In genomic region chr11:315051-315481, GRCh38 we compare ENCODE assay signal across 9 cellular contexts. TPM values are rescaled to one million over a fixed set of nuclear protein-coding genes. Genes with fewer than 3 reads are reported as not detected.
DNase-seq lines count a peak whose midpoint lies in the region; ATAC-seq, FAIRE-seq and TF ChIP-seq lines count a peak whose summit lies in the region.
"Had no signal": no experiment of that assay in that cellular context is flagged by ENCODE, and none has a peak within 500 bp of the region (broad histone marks: within the 10 kb centered on the region; RNA-seq: fewer than 3 reads in every experiment).

No MANE protein-coding gene starts in this region.

- H3K79me1 ChIP-seq in H1 (ENCODE audit: low read depth, low read length) = no peaks in the 10 kb centered on the region

- H4K8ac ChIP-seq in H1 (ENCODE audit: extremely low read depth, insufficient read depth, low read length) = no peak overlapping the region

- H2BK5ac ChIP-seq in H1 (ENCODE audit: low read depth, low read length) = no peak overlapping the region; the same call in 1 of the 2 replicates

- H3K4me1 ChIP-seq in ACC112 (ENCODE audit: control insufficient read depth, insufficient read depth, low read length, unreplicated experiment) = peaks cover 22% of the 10 kb centered on the region
- H3K4me1 ChIP-seq in H1 (replicated peaks in 1 of 4; ENCODE audit: control insufficient read depth in 3 of 4, insufficient read depth in 4 of 4, low read length in 3 of 4) = peaks cover 9 to 42% (median 32%) of the 10 kb centered on the region in 4 experiments

- no peak overlapping the region for H2BK15ac ChIP-seq in H1 (ENCODE audit: low read length)

- no peaks in the 10 kb centered on the region for H3K9me3 Mint-ChIP-seq in naive B cell

- H3K36me3 Mint-ChIP-seq in naive B cell = no peaks in the 10 kb centered on the region

- no peak overlapping the region for H3K56ac ChIP-seq in H1 (replicated peaks; ENCODE audit: insufficient read length, low read depth, low read length)

- H3K4me2 ChIP-seq in H1 (ENCODE audit: insufficient read depth in 1 of 2, low read depth in 2 of 2, low read length in 2 of 2) = peak overlapping the region; percentile 75 to 89

- no peak for TF ChIP-seq POLR2A in H1 (IDR thresholded peaks at IDR 0.05; ENCODE audit: control extremely low read depth in 1 of 2, low read depth in 2 of 2, low read length in 2 of 2)

- TF ChIP-seq CTCF in H1 (IDR thresholded peaks at IDR 0.05; ENCODE audit: control extremely low read depth in 1 of 3, insufficient read depth in 1 of 3, low read depth in 1 of 3, low read length in 3 of 3) = no peak

- H3K27ac Mint-ChIP-seq in naive B cell = peak overlapping the region in 2 of 6 donors; percentile 26 to 86

- H3K27ac ChIP-seq in ACC112 (ENCODE audit: low read depth, low read length) = peak overlapping the region; percentile 91; the same call in 1 of the 2 replicates
- H3K27ac ChIP-seq in H1 (ENCODE audit: low read depth, low read length) = no peak overlapping the region

- ATAC-seq in naive B cell (ENCODE audit: low read depth in 2 of 2) = no peak

- no peak for DNase-seq in MG63
- no peak for DNase-seq in H1 (ENCODE audit: low read depth in 1 of 2, low spot score in 2 of 2)
- no peak for DNase-seq in naive B cell
- no peak for DNase-seq in NCI-H2029 (lab: John Stamatoyannopoulos, UW)
- no peak for DNase-seq in DMS53 treated with DMSO at 0.1 percent for 48 hours (lab: John Stamatoyannopoulos, UW; ENCODE audit: unreplicated experiment)
- no peak for DNase-seq in stimulated activated CD4-positive, alpha-beta T cell treated with anti-CD3 and anti-CD28 coated beads, Interleukin-1b, Interleukin-23, amount 100 ng/mL, for 48 hours
- DNase-seq in hippocampal formation (lab: John Stamatoyannopoulos, UW) = no peak
- DNase-seq: DMS53 had no signal

- peaks cover 15% of the 10 kb centered on the region; the same call in 1 of the 2 replicates for H3K23me2 ChIP-seq in H1 (ENCODE audit: low read depth, low read length)

- no peak overlapping the region for H2AK5ac ChIP-seq in H1 (ENCODE audit: low read depth, low read length)

- H3K36me3 ChIP-seq in ACC112 (ENCODE audit: insufficient read depth, low read length) = peaks cover 22% of the 10 kb centered on the region; the same call in 1 of the 2 replicates
- peaks cover 23% of the 10 kb centered on the region for H3K36me3 ChIP-seq in MG63
- peaks cover 0 to 4% (median 0%) of the 10 kb centered on the region in 4 experiments; a peak in 1 of 8 replicates for H3K36me3 ChIP-seq in H1 (ENCODE audit: control insufficient read depth in 2 of 4, insufficient read depth in 4 of 4, low read length in 3 of 4)

- no peak overlapping the region for H2BK120ac ChIP-seq in H1 (replicated peaks; ENCODE audit: low read depth, low read length)

- no peak for TF ChIP-seq EP300 in H1 (IDR thresholded peaks at IDR 0.05; ENCODE audit: borderline replicate concordance in 1 of 2, low read depth in 2 of 2, low read length in 2 of 2)

- peaks cover 0 to under 1% (median 0%) of the 10 kb centered on the region in 3 donors for H3K27me3 Mint-ChIP-seq in naive B cell

- POLR2A ChIA-PET in H1 (lab: Charles Lee; ENCODE audit: partially characterized antibody) = interaction anchor here (0.6 to 4.0 kb wide), 11 partner anchors 9 to 118 kb away, joined by 3 to 33 read pairs (median 4); partner anchors contain the start of gene IFITM2

- no peak for FAIRE-seq in H1 (lab: Jason Lieb, UNC)

- 48% methylated on average over 9 of the region's 9 CpGs; no CpG with 5 or more reads in 1 of the 2 experiments for WGBS in H1 (ENCODE audit: extremely low coverage in 1 of 2, insufficient coverage in 1 of 2, insufficient read length in 1 of 2, insufficient replicate concordance in 2 of 2, low coverage in 1 of 2, low lambda C conversion rate in 2 of 2, missing lambda C conversion rate in 1 of 2), 2 experiments

- no peak for TF ChIP-seq RAD21 in H1 (IDR thresholded peaks at IDR 0.05 in 1 of 2, conservative IDR thresholded peaks at IDR 0.05 in 1 of 2; ENCODE audit: low read depth in 2 of 2, low read length in 2 of 2)

- H3K4me1 Mint-ChIP-seq in naive B cell = peaks cover 25 to 61% (median 38%) of the 10 kb centered on the region in 3 donors

- CTCF ChIA-PET in H1 (lab: Charles Lee; ENCODE audit: partially characterized antibody) = interaction anchor here (0.9 to 4.2 kb wide), 11 partner anchors 9 to 63 kb away, joined by 3 to 33 read pairs (median 4); no protein-coding TSS in a partner anchor

- H3K9me3 ChIP-seq in MG63 (no peaks in the 10 kb centered on the region), H1 (ENCODE audit: insufficient read depth in 2 of 2, low read depth in 1 of 2, low read length in 1 of 2) (no peaks in the 10 kb centered on the region)

- H4K5ac ChIP-seq in H1 (ENCODE audit: insufficient read length, low read depth, low read length) = no peak overlapping the region

- H3K23ac ChIP-seq in H1 (ENCODE audit: insufficient read length) = no peak overlapping the region

- H3K27me3 ChIP-seq in ACC112 (ENCODE audit: insufficient read depth, low read length) = no peaks in the 10 kb centered on the region
- H3K27me3 ChIP-seq in MG63 = no peaks in the 10 kb centered on the region
- H3K27me3 ChIP-seq in H1 (replicated peaks in 1 of 4; ENCODE audit: control insufficient read depth in 3 of 4, extremely low read depth in 1 of 4, insufficient read depth in 3 of 4, low read length in 3 of 4) = no peaks in the 10 kb centered on the region

- H3K18ac ChIP-seq in H1 (ENCODE audit: extremely low read depth, low read length) = 0 out of 2 replicates have a peak overlapping the region, but pooled peaks have one; percentile 3

- no peak overlapping the region for H2AFZ ChIP-seq in ACC112 (ENCODE audit: low read length, unreplicated experiment)
- no peak overlapping the region for H2AFZ ChIP-seq in H1 (ENCODE audit: low read length)

- H3K4ac ChIP-seq in H1 (replicated peaks; ENCODE audit: insufficient read length, low read depth, low read length) = no peak overlapping the region

- H3K4me3 ChIP-seq in ACC112 (ENCODE audit: low read depth, low read length) = peak overlapping the region; percentile 85
- peak overlapping the region; percentile 59 for H3K4me3 ChIP-seq in MG63
- H3K4me3 ChIP-seq in H1 (ENCODE audit: extremely low read depth in 1 of 4, insufficient read depth in 2 of 4, low read depth in 3 of 4, low read length in 4 of 4) = peak overlapping the region; percentile 59 to 94 (median 76)

- H3K14ac ChIP-seq in H1 (ENCODE audit: insufficient read length) = no peak overlapping the region

- H4K20me1 ChIP-seq in H1 (replicated peaks in 1 of 2; ENCODE audit: control insufficient read depth in 1 of 2, insufficient read depth in 2 of 2, low read length in 2 of 2) = peaks cover 0 to 5% of the 10 kb centered on the region in 2 experiments

- H3K9ac ChIP-seq in H1 (replicated peaks in 1 of 4; ENCODE audit: extremely low read depth in 1 of 4, low read depth in 3 of 4, low read length in 3 of 4) = no peak overlapping the region; a peak in 2 of 7 replicates

- peak overlapping the region; percentile 32 for H4K91ac ChIP-seq in H1 (replicated peaks; ENCODE audit: insufficient read length, low read length)

- no peak overlapping the region; the same call in 1 of the 2 replicates for H2BK12ac ChIP-seq in H1 (ENCODE audit: low read depth, low read length)

- peaks cover 69% of the 10 kb centered on the region for H3K79me2 ChIP-seq in ACC112 (ENCODE audit: control insufficient read depth, insufficient read depth, low read length, unreplicated experiment)
- peaks cover 0 to 18% of the 10 kb centered on the region in 2 experiments; a peak in 2 of 4 replicates for H3K79me2 ChIP-seq in H1 (ENCODE audit: control insufficient read depth in 1 of 2, insufficient read depth in 2 of 2, low read length in 2 of 2)

- no peak overlapping the region for H2BK20ac ChIP-seq in H1 (ENCODE audit: low read length)

- peak overlapping the region; percentile 38 to 96 (median 91) for H3K4me3 Mint-ChIP-seq in naive B cell

RNA-seq across cellular contexts. Expression of gene IFITM1, which starts 1.2 kb away (rescaled TPM):
- total RNA-seq in MG63 (2014; rRNA removed; shearing (Covaris generic); ENCODE audit: low replicate concordance) = 26.5 and 62.6 TPM in 2 replicates
- total RNA-seq in H1 (2021; fragmentation: NEBNext Ultra II Directional; extraction: Animal tissue kit (Norgen Biotek cat#: 25700)) = 394 and 417 TPM in 2 replicates
- polyA plus RNA-seq in H1 (2011; rRNA removed) (1,464 and 1,887 TPM in 2 replicates), naive B cell (ENCODE audit: low read depth in 6 of 6) (100 to 1,000 TPM; 152 to 299 (median 164) TPM)
- 1,079 TPM for polyA plus RNA-seq in H1 (2011; cell fraction: cytosol; rRNA removed)
- 974 TPM for polyA plus RNA-seq in H1 (2011; cell fraction: nucleus; rRNA removed)
- 247 to 559 TPM (median 446 TPM) in 4 replicates for polyA plus RNA-seq in H1 (2012, experiment 1 of 2)
- 534 TPM for polyA plus RNA-seq in H1 (2012, experiment 2 of 2)
- 788 TPM for polyA plus RNA-seq in H1 (2013, experiment 1 of 2)
- 902 TPM for polyA plus RNA-seq in H1 (2013, experiment 2 of 2)
- 336 and 605 TPM in 2 replicates for polyA minus RNA-seq in H1 (2011; rRNA and poly(A)+ RNA removed)
- polyA minus RNA-seq in H1 (2011; cell fraction: cytosol; rRNA and poly(A)+ RNA removed) = 285 TPM
- polyA minus RNA-seq in H1 (2011; cell fraction: nucleus; rRNA and poly(A)+ RNA removed) = 204 TPM

RNA-seq across cellular contexts. Expression of gene IFITM3, which starts 5.6 kb away (rescaled TPM):
- 62.7 and 85.0 TPM in 2 replicates for total RNA-seq in MG63 (2014; rRNA removed; shearing (Covaris generic); ENCODE audit: low replicate concordance)
- 230 and 238 TPM in 2 replicates for total RNA-seq in H1 (2021; fragmentation: NEBNext Ultra II Directional; extraction: Animal tissue kit (Norgen Biotek cat#: 25700))
- polyA plus RNA-seq in H1 (2011; rRNA removed) (666 and 779 TPM in 2 replicates), naive B cell (ENCODE audit: low read depth in 6 of 6) (100 to 1,000 TPM in 1 of 6 donors, 10 to 100 TPM in 3, 1 to 10 TPM in 1, under 1 TPM in 1; 0.71 to 178 (median 64.1) TPM)
- 365 TPM for polyA plus RNA-seq in H1 (2011; cell fraction: cytosol; rRNA removed)
- polyA plus RNA-seq in H1 (2011; cell fraction: nucleus; rRNA removed) = 320 TPM
- 512 to 625 TPM (median 570 TPM) in 4 replicates for polyA plus RNA-seq in H1 (2012, experiment 1 of 2)
- polyA plus RNA-seq in H1 (2012, experiment 2 of 2) = 529 TPM
- polyA plus RNA-seq in H1 (2013, experiment 1 of 2) = 497 TPM
- 568 TPM for polyA plus RNA-seq in H1 (2013, experiment 2 of 2)
- 133 and 217 TPM in 2 replicates for polyA minus RNA-seq in H1 (2011; rRNA and poly(A)+ RNA removed)
- 219 TPM for polyA minus RNA-seq in H1 (2011; cell fraction: cytosol; rRNA and poly(A)+ RNA removed)
- polyA minus RNA-seq in H1 (2011; cell fraction: nucleus; rRNA and poly(A)+ RNA removed) = 99.5 TPM

RNA-seq across cellular contexts. Expression of gene IFITM2, which starts 7.5 kb away (rescaled TPM):
- 35.8 and 50.4 TPM in 2 replicates for total RNA-seq in MG63 (2014; rRNA removed; shearing (Covaris generic); ENCODE audit: low replicate concordance)
- 363 and 399 TPM in 2 replicates for total RNA-seq in H1 (2021; fragmentation: NEBNext Ultra II Directional; extraction: Animal tissue kit (Norgen Biotek cat#: 25700))
- polyA plus RNA-seq in H1 (2011; rRNA removed) = 764 and 902 TPM in 2 replicates
- polyA plus RNA-seq in H1 (2011; cell fraction: cytosol; rRNA removed) = 381 TPM
- 326 TPM for polyA plus RNA-seq in H1 (2011; cell fraction: nucleus; rRNA removed)
- 487 to 716 TPM (median 624 TPM) in 4 replicates for polyA plus RNA-seq in H1 (2012, experiment 1 of 2)
- 666 TPM for polyA plus RNA-seq in H1 (2012, experiment 2 of 2)
- polyA plus RNA-seq in H1 (2013, experiment 1 of 2) = 1,170 TPM
- polyA plus RNA-seq in H1 (2013, experiment 2 of 2) = 1,490 TPM
- 220 and 246 TPM in 2 replicates for polyA minus RNA-seq in H1 (2011; rRNA and poly(A)+ RNA removed)
- polyA minus RNA-seq in H1 (2011; cell fraction: cytosol; rRNA and poly(A)+ RNA removed) = 86.5 TPM
- polyA minus RNA-seq in H1 (2011; cell fraction: nucleus; rRNA and poly(A)+ RNA removed) = 58.9 TPM
- polyA plus RNA-seq in naive B cell (ENCODE audit: low read depth in 6 of 6) = 1,000 to 10,000 TPM in 4 of 6 donors, 100 to 1,000 TPM in 2; 915 to 1,467 (median 1,288) TPM

RNA-seq across cellular contexts. Expression of gene IFITM5, which starts 15.7 kb away (rescaled TPM):
- total RNA-seq in MG63 (2014; rRNA removed; shearing (Covaris generic); ENCODE audit: low replicate concordance) = not detected in 2 replicates
- total RNA-seq in H1 (2021; fragmentation: NEBNext Ultra II Directional; extraction: Animal tissue kit (Norgen Biotek cat#: 25700)) = not detected in 2 replicates
- polyA plus RNA-seq in H1 (2011; rRNA removed) = 0.50 TPM in 1 of 2 replicates, not detected in the other
- polyA plus RNA-seq in H1 (2011; cell fraction: cytosol; rRNA removed) = 0.21 TPM
- polyA plus RNA-seq in H1 (2011; cell fraction: nucleus; rRNA removed) = 0.30 TPM
- polyA plus RNA-seq in H1 (2012, experiment 1 of 2) = 0.33 TPM in 1 of 4 replicates, not detected in the others
- not detected for polyA plus RNA-seq in H1 (2012, experiment 2 of 2)
- polyA plus RNA-seq in H1 (2013, experiment 1 of 2) = 0.26 TPM
- polyA plus RNA-seq in H1 (2013, experiment 2 of 2) = 0.11 TPM
- not detected in 2 replicates for polyA minus RNA-seq in H1 (2011; rRNA and poly(A)+ RNA removed)
- not detected for polyA minus RNA-seq in H1 (2011; cell fraction: cytosol; rRNA and poly(A)+ RNA removed)
- polyA minus RNA-seq in H1 (2011; cell fraction: nucleus; rRNA and poly(A)+ RNA removed) = not detected
- polyA plus RNA-seq in naive B cell (ENCODE audit: low read depth in 6 of 6) = not detected

RNA-seq across cellular contexts. Expression of gene PGGHG, which starts 26.1 kb away (rescaled TPM):
- 1.9 and 6.2 TPM in 2 replicates for total RNA-seq in MG63 (2014; rRNA removed; shearing (Covaris generic); ENCODE audit: low replicate concordance)
- total RNA-seq in H1 (2021; fragmentation: NEBNext Ultra II Directional; extraction: Animal tissue kit (Norgen Biotek cat#: 25700)) = 52.9 and 60.7 TPM in 2 replicates
- polyA plus RNA-seq in H1 (2011; rRNA removed) = 34.8 and 61.4 TPM in 2 replicates
- 56.3 TPM for polyA plus RNA-seq in H1 (2011; cell fraction: cytosol; rRNA removed)
- polyA plus RNA-seq in H1 (2011; cell fraction: nucleus; rRNA removed) = 681 TPM
- polyA plus RNA-seq in H1 (2012, experiment 1 of 2) = 50.3 to 86.1 TPM (median 73.3 TPM) in 4 replicates
- polyA plus RNA-seq in H1 (2012, experiment 2 of 2) = 36.1 TPM
- 44.0 TPM for polyA plus RNA-seq in H1 (2013, experiment 1 of 2)
- polyA plus RNA-seq in H1 (2013, experiment 2 of 2) = 38.3 TPM
- polyA minus RNA-seq in H1 (2011; rRNA and poly(A)+ RNA removed) = 8.6 and 10.8 TPM in 2 replicates
- 17.0 TPM for polyA minus RNA-seq in H1 (2011; cell fraction: cytosol; rRNA and poly(A)+ RNA removed)
- polyA minus RNA-seq in H1 (2011; cell fraction: nucleus; rRNA and poly(A)+ RNA removed) = 53.3 TPM
- polyA plus RNA-seq in naive B cell (ENCODE audit: low read depth in 6 of 6) = 1 to 10 TPM; 3.4 to 8.3 (median 4.3) TPM
